8 cellular contexts compared by ENCODE assay signal in genomic region chr13:19958119-19959111, GRCh38. TPM values are rescaled to one million over a fixed set of nuclear protein-coding genes. Genes with fewer than 3 reads are reported as not detected.
DNase-seq lines count a peak whose midpoint lies in the region; ATAC-seq and TF ChIP-seq lines count a peak whose summit lies in the region.

Gene ZMYM2 (plus strand): TSS chr13:19958727. CDS start chr13:19993073, 34,346 bp downstream.

- H3K4me3 ChIP-seq in adipocyte (ENCODE audit: low read length) (peak within 1 kb of the TSS; percentile 98), cardiac muscle cell (peak within 1 kb of the TSS; percentile 65), parathyroid adenoma (ENCODE audit: low read depth, low read length) (peak within 1 kb of the TSS; percentile 57), tibial artery (peak within 1 kb of the TSS; percentile 93 to 94)

- intact Hi-C loops in tibial artery (cut with DNase I; ENCODE audit: low total_unique reads) = loop anchor here (2.0 kb wide), 1 partner anchor 96 kb away; the partner anchor contains the start of gene ZMYM5

- H3K36me3 ChIP-seq in adipocyte (ENCODE audit: control insufficient read depth, insufficient read depth, low read length, severe bottlenecking) (peaks cover 26% of the 10 kb centered on the region), cardiac muscle cell (peaks cover 16% of the 10 kb centered on the region), parathyroid adenoma (ENCODE audit: control insufficient read depth, insufficient read depth, low read length) (no peaks in the 10 kb centered on the region), tibial artery (no peaks in the 10 kb centered on the region)

- H3K4me1 ChIP-seq in adipocyte (ENCODE audit: control insufficient read depth, insufficient read depth, low read length) (peaks cover 28% of the 10 kb centered on the region), cardiac muscle cell (ENCODE audit: low read depth) (peaks cover 23% of the 10 kb centered on the region), parathyroid adenoma (no peaks in the 10 kb centered on the region), tibial artery (peaks cover 0 to 37% (median 21%) of the 10 kb centered on the region in 4 donors)

- no peaks in the 10 kb centered on the region for H3K27me3 ChIP-seq in adipocyte (replicated peaks; ENCODE audit: control insufficient read depth, insufficient read depth, low read length)
- H3K27me3 ChIP-seq in cardiac muscle cell = no peaks in the 10 kb centered on the region
- H3K27me3 ChIP-seq in parathyroid adenoma (ENCODE audit: control insufficient read depth, insufficient read depth, low read length) = no peaks in the 10 kb centered on the region
- H3K27me3 ChIP-seq in tibial artery = no peaks in the 10 kb centered on the region

- H3K27ac ChIP-seq in cardiac muscle cell (peak within 1 kb of the TSS; percentile 95), parathyroid adenoma (peak within 1 kb of the TSS; percentile 99), tibial artery (peak within 1 kb of the TSS; percentile 96 to 99)

- peak; percentile 78 for ATAC-seq in HG02852 (IDR thresholded peaks at IDR 0.05; ENCODE audit: unreplicated experiment)

- H2AFZ ChIP-seq in parathyroid adenoma = peak within 1 kb of the TSS; percentile 96

- DNase-seq in GM13976 (ENCODE audit: low spot score) = peak; percentile 99
- DNase-seq in NCI-H1436 treated with DMSO at 0.1 percent for 48 hours (lab: John Stamatoyannopoulos, UW) = peak; percentile 42
- DNase-seq in T follicular helper cell (ENCODE audit: low read depth) = peak; percentile 94
- DNase-seq in adipocyte (ENCODE audit: low read depth) = peak; percentile 99
- DNase-seq in cardiac muscle cell (ENCODE audit: low read depth in 1 of 2, low spot score in 1 of 2) = peak; percentile 98 to 99
- peak; percentile 96 to 99 for DNase-seq in tibial artery

- peak within 1 kb of the TSS; percentile 84 for H3K4me2 ChIP-seq in parathyroid adenoma (ENCODE audit: low read length)

- H3K79me2 ChIP-seq in parathyroid adenoma = peaks cover 2% of the 10 kb centered on the region

- TF ChIP-seq CTCF in GM13976 (IDR thresholded peaks at IDR 0.05; ENCODE audit: borderline replicate concordance, control extremely low read depth, extremely low read depth, insufficient read depth, missing control alignments) (no peak), cardiac muscle cell (IDR thresholded peaks at IDR 0.05; ENCODE audit: low read depth, low read length) (no peak), parathyroid adenoma (IDR thresholded peaks at IDR 0.05) (no peak), tibial artery (IDR thresholded peaks at IDR 0.05) (no peak)

- peak within 1 kb of the TSS; percentile 97 for H3K9ac ChIP-seq in adipocyte (ENCODE audit: low read length)
- peak within 1 kb of the TSS; percentile 73 for H3K9ac ChIP-seq in parathyroid adenoma

- in situ Hi-C loops in GM13976 (cut with MboI; ENCODE audit: low sequenced_read_pairs, unreplicated experiment) = loop anchor here (25.0 kb wide), 2 partner anchors 196 to 296 kb away; no protein-coding TSS in a partner anchor

- H3K9me3 ChIP-seq in adipocyte (ENCODE audit: control insufficient read depth, low read length) (no peaks in the 10 kb centered on the region), cardiac muscle cell (ENCODE audit: low read depth) (no peaks in the 10 kb centered on the region), parathyroid adenoma (ENCODE audit: control insufficient read depth, low read length) (no peaks in the 10 kb centered on the region), tibial artery (no peaks in the 10 kb centered on the region)

RNA-seq across cellular contexts. Expression of gene ZMYM2, which starts in this region (rescaled TPM):
- total RNA-seq in cardiac muscle cell = 53.9 and 82.1 TPM in 2 replicates
- polyA plus RNA-seq in cardiac muscle cell = 42.5 and 59.4 TPM in 2 replicates

Comparison
In these comparisons a context has a peak if more than half of its experiments do, and no peak if none do; other contexts are left out.
1. Peak in every context shown above with its lines: DNase-seq, ATAC-seq, H3K4me3 ChIP-seq and H3K27ac ChIP-seq.
2. DNase-seq: peak in every context shown above with its lines; median percentile 99 in GM13976; 99 in adipocyte; 98 in cardiac muscle cell; 98 in tibial artery; 94 in T follicular helper cell; 42 in NCI-H1436 treated with DMSO at 0.1 percent for 48 hours.